In genomic region chr6:12993283-12993898, GRCh38 we compare ENCODE assay signal across 25 cellular contexts.
DNase-seq lines count a peak whose midpoint lies in the region; ATAC-seq and TF ChIP-seq lines count a peak whose summit lies in the region.
"Had no signal": no experiment of that assay in that cellular context is flagged by ENCODE, and none has a peak within 500 bp of the region (broad histone marks: within the 10 kb centered on the region; RNA-seq: fewer than 3 reads in every experiment).

No MANE protein-coding gene starts in this region.

- H3K9ac ChIP-seq in iPS-18a (ENCODE audit: low read length) (peak overlapping the region; percentile 38), subcutaneous abdominal adipose tissue (ENCODE audit: low read length in 5 of 5) (peak overlapping the region in 1 of 5 donors; percentile 12)
- H3K9ac ChIP-seq: BLaER1, GM23248 had no signal

- no peaks in the 10 kb centered on the region for H3K27me3 ChIP-seq in left ventricle myocardium inferior (ENCODE audit: low read depth)
- no peaks in the 10 kb centered on the region for H3K27me3 ChIP-seq in iPS-18a (ENCODE audit: control insufficient read depth, insufficient read depth, low read length)
- no peaks in the 10 kb centered on the region for H3K27me3 ChIP-seq in subcutaneous abdominal adipose tissue (ENCODE audit: control insufficient read depth in 5 of 5, insufficient read depth in 4 of 5, low read length in 5 of 5)
- H3K27me3 ChIP-seq: BLaER1, MG63, SJSA1 had no signal

- H3K27ac Mint-ChIP-seq in activated naive CD4-positive, alpha-beta T cell treated with anti-CD3 and anti-CD28 coated beads, Interleukin-2, amount 50 U/mL, for 72 hours: no peak overlapping the region
- H3K27ac Mint-ChIP-seq: CD4-positive, CD25-positive, alpha-beta regulatory T cell had no signal

- DNase-seq in left ventricle myocardium inferior (no peak), Right ventricle myocardium superior (no peak), NCI-H146 (lab: John Stamatoyannopoulos, UW) (peak; percentile 48)
- DNase-seq in activated naive CD4-positive, alpha-beta T cell treated with anti-CD3 and anti-CD28 coated beads, Interleukin-2, amount 50 U/mL, for 72 hours (ENCODE audit: low spot score in 2 of 2): no peak
- DNase-seq: CD4-positive, CD25-positive, alpha-beta regulatory T cell; DMS153; DND-41; GM23248; HCEC 1CT; IMR-90; KG1; MG63; NCI-H1105 treated with DMSO at 0.1 percent for 48 hours; NCI-H1694; NCI-H2029 treated with DMSO at 0.1 percent for 48 hours; NCI-H2227 treated with DMSO at 0.1 percent for 48 hours; NCI-H526 treated with DMSO at 0.1 percent for 48 hours; NK-92 treated with Interleukin-12 subunit alpha and Interleukin-12 subunit beta, amount 100 ng/mL, for 24 hours; PC-3 had no signal

- peaks cover 0 to 10% of the 10 kb centered on the region in 2 donors for H3K9me3 Mint-ChIP-seq in activated naive CD4-positive, alpha-beta T cell treated with anti-CD3 and anti-CD28 coated beads, Interleukin-2, amount 50 U/mL, for 72 hours

- ATAC-seq in Right ventricle myocardium superior (ENCODE audit: poor library complexity) (no peak), HG03460 (IDR thresholded peaks at IDR 0.05; ENCODE audit: unreplicated experiment) (no peak), GM18498 (IDR thresholded peaks at IDR 0.05; ENCODE audit: unreplicated experiment) (no peak)
- no peak for ATAC-seq in activated naive CD4-positive, alpha-beta T cell treated with anti-CD3 and anti-CD28 coated beads, Interleukin-2, amount 50 U/mL, for 72 hours
- ATAC-seq: PC-3 had no signal

- TF ChIP-seq CTCF in left ventricle myocardium inferior (IDR thresholded peaks at IDR 0.05; ENCODE audit: borderline replicate concordance): no peak

- H3K4me3 ChIP-seq in left ventricle myocardium inferior: peak overlapping the region; percentile 40
- H3K4me3 ChIP-seq in iPS-18a (ENCODE audit: low read length): no peak overlapping the region
- peak overlapping the region in 4 of 5 donors; percentile 20 to 59 (median 38) for H3K4me3 ChIP-seq in subcutaneous abdominal adipose tissue (ENCODE audit: low read depth in 1 of 5, low read length in 5 of 5)
- H3K4me3 ChIP-seq: BLaER1, GM23248, MG63, SJSA1 had no signal

- H3K36me3 Mint-ChIP-seq in activated naive CD4-positive, alpha-beta T cell treated with anti-CD3 and anti-CD28 coated beads, Interleukin-2, amount 50 U/mL, for 72 hours: no peaks in the 10 kb centered on the region
- H3K36me3 Mint-ChIP-seq: CD4-positive, CD25-positive, alpha-beta regulatory T cell had no signal

- H3K27ac ChIP-seq in left ventricle myocardium inferior (replicated peaks) (peak overlapping the region; percentile 53), iPS-18a (ENCODE audit: low read length) (peak overlapping the region; percentile 44), subcutaneous abdominal adipose tissue (ENCODE audit: low read depth, low read length) (peak overlapping the region; percentile 12)
- H3K27ac ChIP-seq: BLaER1, GM23248, SJSA1 had no signal

- intact Hi-C loops in left ventricle myocardium inferior (cut with micrococcal nuclease) (no loop called here), Right ventricle myocardium superior (cut with DNase I) (no loop called here)

- H3K4me1 ChIP-seq in left ventricle myocardium inferior (peaks cover 19% of the 10 kb centered on the region), iPS-18a (ENCODE audit: control insufficient read depth, low read depth, low read length) (peaks cover 12% of the 10 kb centered on the region), subcutaneous abdominal adipose tissue (ENCODE audit: control insufficient read depth in 5 of 5, insufficient read depth in 5 of 5, low read length in 5 of 5) (no peaks in the 10 kb centered on the region)
- H3K4me1 ChIP-seq: BLaER1, SJSA1 had no signal

- H3K36me3 ChIP-seq in left ventricle myocardium inferior (no peaks in the 10 kb centered on the region), iPS-18a (ENCODE audit: control insufficient read depth, low read depth, low read length) (no peaks in the 10 kb centered on the region), subcutaneous abdominal adipose tissue (ENCODE audit: control insufficient read depth in 5 of 5, insufficient read depth in 5 of 5, low read length in 5 of 5) (no peaks in the 10 kb centered on the region)
- H3K36me3 ChIP-seq: BLaER1, MG63, SJSA1 had no signal

- H3K9me3 ChIP-seq in left ventricle myocardium inferior (replicated peaks) (peaks cover 20% of the 10 kb centered on the region), iPS-18a (ENCODE audit: control insufficient read depth, low read depth, low read length) (peaks cover 7% of the 10 kb centered on the region), subcutaneous abdominal adipose tissue (ENCODE audit: control insufficient read depth in 5 of 5, low read length in 5 of 5) (peaks cover 0 to 6% (median 2%) of the 10 kb centered on the region in 5 donors)
- H3K9me3 ChIP-seq: SJSA1 had no signal
